2 cellular contexts compared by ENCODE assay signal in genomic region chr16:14350081-14350480, GRCh38.
TF ChIP-seq lines count a peak whose summit lies in the region.

No MANE protein-coding gene starts in this region.

TF ChIP-seq in GM23338, 12 proteins besides CTCF, POLR2A, EP300 and RAD21:
- TF ChIP-seq ZNF462 (CRISPR knock-in tag; IDR thresholded peaks at IDR 0.05) (no peak), CREB1 (CRISPR knock-in tag; IDR thresholded peaks at IDR 0.05; ENCODE audit: low read depth) (no peak), REST (IDR thresholded peaks at IDR 0.05; ENCODE audit: unreplicated experiment) (no peak), EZH2phosphoT487 (IDR thresholded peaks at IDR 0.05; ENCODE audit: unreplicated experiment) (no peak), ZNF331 (CRISPR knock-in tag; IDR thresholded peaks at IDR 0.05; ENCODE audit: low read depth) (no peak), STAT1 (IDR thresholded peaks at IDR 0.05; ENCODE audit: unreplicated experiment) (no peak), POLR2AphosphoS5 (IDR thresholded peaks at IDR 0.05; ENCODE audit: low read depth) (no peak), ZNF114 (CRISPR knock-in tag; IDR thresholded peaks at IDR 0.05) (no peak), JUNB (IDR thresholded peaks at IDR 0.05; ENCODE audit: unreplicated experiment) (no peak), EZH2 (IDR thresholded peaks at IDR 0.05; ENCODE audit: low read depth, unreplicated experiment) (no peak), NANOG (IDR thresholded peaks at IDR 0.05; ENCODE audit: borderline replicate concordance) (no peak)
- TF ChIP-seq, protein P1, sequence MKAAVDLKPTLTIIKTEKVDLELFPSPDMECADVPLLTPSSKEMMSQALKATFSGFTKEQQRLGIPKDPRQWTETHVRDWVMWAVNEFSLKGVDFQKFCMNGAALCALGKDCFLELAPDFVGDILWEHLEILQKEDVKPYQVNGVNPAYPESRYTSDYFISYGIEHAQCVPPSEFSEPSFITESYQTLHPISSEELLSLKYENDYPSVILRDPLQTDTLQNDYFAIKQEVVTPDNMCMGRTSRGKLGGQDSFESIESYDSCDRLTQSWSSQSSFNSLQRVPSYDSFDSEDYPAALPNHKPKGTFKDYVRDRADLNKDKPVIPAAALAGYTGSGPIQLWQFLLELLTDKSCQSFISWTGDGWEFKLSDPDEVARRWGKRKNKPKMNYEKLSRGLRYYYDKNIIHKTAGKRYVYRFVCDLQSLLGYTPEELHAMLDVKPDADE (IDR thresholded peaks at IDR 0.05), result no peak
TF ChIP-seq in GM23338: peak in this region for 0.

TF ChIP-seq in HEK293T, 16 proteins besides CTCF, POLR2A, EP300 and RAD21 (continued from another document):
- TF ChIP-seq PKNOX1 (IDR thresholded peaks at IDR 0.05), result no peak
- TF ChIP-seq SP1 (IDR thresholded peaks at IDR 0.05), result no peak
- no peak for TF ChIP-seq ZNF384 (IDR thresholded peaks at IDR 0.05)
- TF ChIP-seq FOXA1 (IDR thresholded peaks at IDR 0.05), result no peak
- TF ChIP-seq ELF4 (IDR thresholded peaks at IDR 0.05), result no peak
- no peak for TF ChIP-seq NFRKB (IDR thresholded peaks at IDR 0.05)
- no peak for TF ChIP-seq TARDBP (IDR thresholded peaks at IDR 0.05)
- no peak for TF ChIP-seq CTBP1 (IDR thresholded peaks at IDR 0.05; ENCODE audit: borderline replicate concordance)
- no peak for TF ChIP-seq BHLHE40 (IDR thresholded peaks at IDR 0.05; ENCODE audit: borderline replicate concordance)
- TF ChIP-seq SUZ12 (IDR thresholded peaks at IDR 0.05), result no peak
- no peak for TF ChIP-seq LEF1 (IDR thresholded peaks at IDR 0.05; ENCODE audit: borderline replicate concordance)
- TF ChIP-seq L3MBTL2 (conservative IDR thresholded peaks at IDR 0.05), result no peak
- TF ChIP-seq FOXK2 (IDR thresholded peaks at IDR 0.05), result no peak
- TF ChIP-seq HDGF (IDR thresholded peaks at IDR 0.05; ENCODE audit: borderline replicate concordance), result no peak
